Comparison of ENCODE assay signal across 1 cellular context in genomic region chr2:54336136-54336976, GRCh38.
TF ChIP-seq lines count a peak whose summit lies in the region.

No MANE protein-coding gene starts in this region.

TF ChIP-seq in H1, 55 proteins besides CTCF, POLR2A, EP300 and RAD21 (continued from another document):
- TF ChIP-seq ATF2 (IDR thresholded peaks at IDR 0.05; ENCODE audit: low read length) (no peak), HDAC6 (IDR thresholded peaks at IDR 0.05; ENCODE audit: low read depth, low read length) (no peak), USF2 (IDR thresholded peaks at IDR 0.05; ENCODE audit: low read length) (no peak), KDM5A (IDR thresholded peaks at IDR 0.05; ENCODE audit: low read length) (no peak), CEBPB (IDR thresholded peaks at IDR 0.05; ENCODE audit: low read depth, low read length) (no peak), CBX5 (IDR thresholded peaks at IDR 0.05; ENCODE audit: low read depth, low read length) (no peak), RBBP5 (IDR thresholded peaks at IDR 0.05; ENCODE audit: borderline replicate concordance, low read depth, low read length) (no peak), EGR1 (IDR thresholded peaks at IDR 0.05; ENCODE audit: borderline replicate concordance, low read depth, low read length) (no peak), SP4 (IDR thresholded peaks at IDR 0.05; ENCODE audit: low read length) (no peak), TAF7 (optimal IDR thresholded peaks at IDR 0.05; ENCODE audit: borderline replicate concordance, low read depth, low read length) (no peak), BACH1 (IDR thresholded peaks at IDR 0.05; ENCODE audit: low read length) (no peak), SP2 (IDR thresholded peaks at IDR 0.05; ENCODE audit: low read length) (no peak)
